Comparison of ENCODE assay signal across 37 cellular contexts in the genomic region with DNA sequence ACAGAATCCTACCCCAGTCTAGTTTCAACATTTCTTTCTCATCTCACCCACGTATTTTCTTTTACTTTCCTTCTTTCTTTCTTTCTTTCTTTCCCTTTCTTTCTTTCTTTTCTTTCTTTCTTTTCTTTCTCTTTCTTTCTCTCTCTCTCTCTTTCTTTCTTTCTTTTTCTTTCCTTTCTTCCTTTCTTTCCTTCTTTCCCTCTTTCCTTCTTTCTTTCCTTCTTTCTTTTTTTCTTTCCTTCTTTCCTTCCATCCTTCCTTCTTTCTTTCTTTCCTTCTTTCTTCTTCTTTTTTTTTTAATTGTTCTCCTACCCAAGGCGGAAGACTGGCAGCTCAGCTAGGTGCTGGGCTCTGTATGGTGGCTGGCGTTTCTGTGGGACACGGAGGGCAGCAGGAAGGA. TPM values are rescaled to one million over a fixed set of nuclear protein-coding genes. Genes with fewer than 3 reads are reported as not detected.
"Had no signal": no experiment of that assay in that cellular context is flagged by ENCODE, and none has a peak within 500 bp of the region (broad histone marks: within the 10 kb centered on the region; RNA-seq: fewer than 3 reads in every experiment).

No MANE protein-coding gene starts in this region.

- H3K27me3 ChIP-seq: ascending aorta, cardiac muscle cell had no signal

- FAIRE-seq: bronchial epithelial cell, colon, TTC549 had no signal

- H3K4me3 ChIP-seq: ascending aorta, cardiac muscle cell had no signal

- H3K27me3 Mint-ChIP-seq: activated CD4-positive, alpha-beta memory T cell treated with anti-CD3 and anti-CD28 coated beads, Interleukin-2, amount 10 ng/mL, durations not matched to agents 7 days and 5 days; activated CD4-positive, alpha-beta T cell treated with anti-CD3 and anti-CD28 coated beads for 36 hours; activated CD4-positive, alpha-beta T cell treated with anti-CD3 and anti-CD28 coated beads, Interleukin-2, amount 10 ng/mL, durations not matched to agents 7 days and 5 days; activated CD8-positive, alpha-beta memory T cell treated with anti-CD3 and anti-CD28 coated beads, Interleukin-2, amount 10 ng/mL, durations not matched to agents 7 days and 5 days; activated naive CD8-positive, alpha-beta T cell; central memory CD8-positive, alpha-beta T cell had no signal

- H3K36me3 Mint-ChIP-seq: activated CD8-positive, alpha-beta memory T cell treated with anti-CD3 and anti-CD28 coated beads, Interleukin-2, amount 10 ng/mL, durations not matched to agents 7 days and 5 days; activated naive CD4-positive, alpha-beta T cell treated with anti-CD3 and anti-CD28 coated beads, Interleukin-2, amount 10 ng/mL, durations not matched to agents 7 days and 5 days; activated naive CD4-positive, alpha-beta T cell treated with anti-CD3 and anti-CD28 coated beads, Interleukin-2, amount 50 U/mL, for 24 hours; activated naive CD8-positive, alpha-beta T cell; activated naive CD8-positive, alpha-beta T cell treated with anti-CD3 and anti-CD28 coated beads, Interleukin-2, amount 10 ng/mL, durations not matched to agents 7 days and 5 days; brain; T-cell had no signal

- H3K27ac Mint-ChIP-seq: activated CD4-positive, alpha-beta memory T cell treated with anti-CD3 and anti-CD28 coated beads, Interleukin-2, amount 10 ng/mL, durations not matched to agents 7 days and 5 days; activated CD4-positive, alpha-beta T cell treated with anti-CD3 and anti-CD28 coated beads for 36 hours; activated CD4-positive, alpha-beta T cell treated with anti-CD3 and anti-CD28 coated beads, Interleukin-2, amount 10 ng/mL, durations not matched to agents 7 days and 5 days; activated CD8-positive, alpha-beta memory T cell treated with anti-CD3 and anti-CD28 coated beads, Interleukin-2, amount 10 ng/mL, durations not matched to agents 7 days and 5 days; activated CD8-positive, alpha-beta T cell treated with anti-CD3 and anti-CD28 coated beads, Interleukin-2, amount 10 ng/mL, durations not matched to agents 7 days and 5 days; activated naive CD4-positive, alpha-beta T cell treated with anti-CD3 and anti-CD28 coated beads, Interleukin-2, amount 10 ng/mL, durations not matched to agents 7 days and 5 days; activated naive CD4-positive, alpha-beta T cell treated with anti-CD3 and anti-CD28 coated beads, Interleukin-2, amount 50 U/mL, for 24 hours; activated naive CD8-positive, alpha-beta T cell; activated naive CD8-positive, alpha-beta T cell treated with anti-CD3 and anti-CD28 coated beads, Interleukin-2, amount 10 ng/mL, durations not matched to agents 7 days and 5 days; activated naive CD8-positive, alpha-beta T cell treated with anti-CD3 and anti-CD28 coated beads, Interleukin-2, amount 50 U/mL, for 24 hours; activated T-helper 17 cell treated with anti-CD3 and anti-CD28 coated beads, Interleukin-2, amount 50 U/mL, for 72 hours; brain; T-cell; T-helper 2 cell treated with Interferon-gamma antibody and Interleukin-4, amounts not matched to agents 5 μg/mL and 100 μg/mL, for 36 hours had no signal

- H3K36me3 ChIP-seq: ascending aorta, cardiac muscle cell had no signal

- H3K4me1 Mint-ChIP-seq: activated CD4-positive, alpha-beta memory T cell treated with anti-CD3 and anti-CD28 coated beads, Interleukin-2, amount 10 ng/mL, durations not matched to agents 7 days and 5 days; activated CD4-positive, alpha-beta T cell treated with anti-CD3 and anti-CD28 coated beads, Interleukin-2, amount 10 ng/mL, durations not matched to agents 7 days and 5 days; activated CD8-positive, alpha-beta memory T cell treated with anti-CD3 and anti-CD28 coated beads, Interleukin-2, amount 10 ng/mL, durations not matched to agents 7 days and 5 days; activated naive CD4-positive, alpha-beta T cell treated with anti-CD3 and anti-CD28 coated beads, Interleukin-2, amount 10 ng/mL, durations not matched to agents 7 days and 5 days; activated naive CD4-positive, alpha-beta T cell treated with anti-CD3 and anti-CD28 coated beads, Interleukin-2, amount 50 U/mL, for 24 hours; activated T-helper 17 cell treated with anti-CD3 and anti-CD28 coated beads, Interleukin-2, amount 50 U/mL, for 72 hours; brain; central memory CD8-positive, alpha-beta T cell; T-cell had no signal

- ATAC-seq: activated CD4-positive, alpha-beta T cell treated with anti-CD3 and anti-CD28 coated beads for 36 hours; activated CD4-positive, CD25-positive, alpha-beta regulatory T cell treated with anti-CD3 and anti-CD28 coated beads, Interleukin-2, amount 50 U/mL, for 24 hours; activated CD8-positive, alpha-beta memory T cell treated with anti-CD3 and anti-CD28 coated beads, Interleukin-2, amount 10 ng/mL, durations not matched to agents 7 days and 5 days; activated CD8-positive, alpha-beta T cell treated with anti-CD3 and anti-CD28 coated beads, Interleukin-2, amount 10 ng/mL, durations not matched to agents 7 days and 5 days; activated naive CD8-positive, alpha-beta T cell treated with anti-CD3 and anti-CD28 coated beads, Interleukin-2, amount 50 U/mL, for 24 hours; activated T-cell treated with anti-CD3 and anti-CD28 coated beads, Interleukin-2, amount 50 U/mL, for 4 hours; activated T-helper 17 cell treated with anti-CD3 and anti-CD28 coated beads, Interleukin-2, amount 50 U/mL, for 72 hours; T-cell had no signal

- H3K4me3 Mint-ChIP-seq: activated CD4-positive, alpha-beta memory T cell treated with anti-CD3 and anti-CD28 coated beads, Interleukin-2, amount 10 ng/mL, durations not matched to agents 7 days and 5 days; activated CD4-positive, alpha-beta T cell treated with anti-CD3 and anti-CD28 coated beads for 36 hours; activated CD4-positive, alpha-beta T cell treated with anti-CD3 and anti-CD28 coated beads, Interleukin-2, amount 10 ng/mL, durations not matched to agents 7 days and 5 days; activated CD8-positive, alpha-beta memory T cell treated with anti-CD3 and anti-CD28 coated beads, Interleukin-2, amount 10 ng/mL, durations not matched to agents 7 days and 5 days; activated CD8-positive, alpha-beta T cell treated with anti-CD3 and anti-CD28 coated beads, Interleukin-2, amount 10 ng/mL, durations not matched to agents 7 days and 5 days; activated naive CD4-positive, alpha-beta T cell treated with anti-CD3 and anti-CD28 coated beads, Interleukin-2, amount 10 ng/mL, durations not matched to agents 7 days and 5 days; activated naive CD4-positive, alpha-beta T cell treated with anti-CD3 and anti-CD28 coated beads, Interleukin-2, amount 50 U/mL, for 24 hours; activated naive CD8-positive, alpha-beta T cell; activated naive CD8-positive, alpha-beta T cell treated with anti-CD3 and anti-CD28 coated beads, Interleukin-2, amount 10 ng/mL, durations not matched to agents 7 days and 5 days; activated naive CD8-positive, alpha-beta T cell treated with anti-CD3 and anti-CD28 coated beads, Interleukin-2, amount 50 U/mL, for 24 hours; activated T-cell treated with anti-CD3 and anti-CD28 coated beads, Interleukin-2, amount 50 U/mL, for 4 hours; activated T-helper 17 cell treated with anti-CD3 and anti-CD28 coated beads, Interleukin-2, amount 50 U/mL, for 72 hours; brain; central memory CD8-positive, alpha-beta T cell; T-cell; T-helper 2 cell treated with Interferon-gamma antibody and Interleukin-4, amounts not matched to agents 5 μg/mL and 100 μg/mL, for 36 hours had no signal

- H3K27ac ChIP-seq: ascending aorta, cardiac muscle cell, VCaP had no signal

- H3K4me1 ChIP-seq: ascending aorta had no signal

- DNase-seq: activated CD4-positive, alpha-beta memory T cell treated with anti-CD3 and anti-CD28 coated beads, Interleukin-2, amount 10 ng/mL, durations not matched to agents 7 days and 5 days; activated CD4-positive, alpha-beta T cell treated with anti-CD3 and anti-CD28 coated beads for 1 hour; activated CD4-positive, alpha-beta T cell treated with anti-CD3 and anti-CD28 coated beads for 36 hours; activated CD4-positive, alpha-beta T cell treated with anti-CD3 and anti-CD28 coated beads, Interleukin-2, amount 10 ng/mL, durations not matched to agents 7 days and 5 days; activated CD4-positive, alpha-beta T cell treated with anti-CD3 and anti-CD28 coated beads, Interleukin-2, amount 50 U/mL, for 48 hours; activated CD4-positive, CD25-positive, alpha-beta regulatory T cell; activated CD8-positive, alpha-beta memory T cell treated with anti-CD3 and anti-CD28 coated beads for 24 hours; activated CD8-positive, alpha-beta memory T cell treated with anti-CD3 and anti-CD28 coated beads, Interleukin-2, amount 10 ng/mL, durations not matched to agents 7 days and 5 days; activated CD8-positive, alpha-beta memory T cell treated with anti-CD3 and anti-CD28 coated beads, Interleukin-2, amount 50 U/mL, for 48 hours; activated CD8-positive, alpha-beta T cell treated with anti-CD3 and anti-CD28 coated beads, Interleukin-2, amount 10 ng/mL, durations not matched to agents 7 days and 5 days; activated effector memory CD4-positive, alpha-beta T cell treated with Interleukin-2 at 50 U/mL for 16 hours; activated gamma-delta T cell; activated naive CD4-positive, alpha-beta T cell treated with anti-CD3 and anti-CD28 coated beads, Interleukin-2, amount 10 ng/mL, durations not matched to agents 7 days and 5 days; activated naive CD4-positive, alpha-beta T cell treated with Interleukin-2 at 50 U/mL for 16 hours; activated naive CD8-positive, alpha-beta T cell treated with anti-CD3 and anti-CD28 coated beads, Interleukin-2, amount 10 ng/mL, durations not matched to agents 7 days and 5 days; activated naive CD8-positive, alpha-beta T cell treated with anti-CD3 and anti-CD28 coated beads, Interleukin-2, amount 50 U/mL, for 24 hours; activated T-cell treated with anti-CD3 and anti-CD28 coated beads, Interleukin-2, amount 50 U/mL, for 4 hours; amygdala; anterior cingulate cortex; caudate nucleus; cortex of kidney; T-cell; T-helper 2 cell; T-helper 9 cell had no signal

- H3K9me3 ChIP-seq: ascending aorta had no signal

- H3K9me3 Mint-ChIP-seq: activated CD4-positive, alpha-beta memory T cell treated with anti-CD3 and anti-CD28 coated beads, Interleukin-2, amount 10 ng/mL, durations not matched to agents 7 days and 5 days; activated CD4-positive, alpha-beta T cell treated with anti-CD3 and anti-CD28 coated beads, Interleukin-2, amount 10 ng/mL, durations not matched to agents 7 days and 5 days; activated naive CD4-positive, alpha-beta T cell treated with anti-CD3 and anti-CD28 coated beads, Interleukin-2, amount 10 ng/mL, durations not matched to agents 7 days and 5 days; activated naive CD4-positive, alpha-beta T cell treated with anti-CD3 and anti-CD28 coated beads, Interleukin-2, amount 50 U/mL, for 24 hours; activated naive CD8-positive, alpha-beta T cell treated with anti-CD3 and anti-CD28 coated beads, Interleukin-2, amount 10 ng/mL, durations not matched to agents 7 days and 5 days; activated naive CD8-positive, alpha-beta T cell treated with anti-CD3 and anti-CD28 coated beads, Interleukin-2, amount 50 U/mL, for 24 hours; activated T-cell treated with anti-CD3 and anti-CD28 coated beads, Interleukin-2, amount 50 U/mL, for 4 hours; activated T-helper 17 cell treated with anti-CD3 and anti-CD28 coated beads, Interleukin-2, amount 50 U/mL, for 72 hours; central memory CD8-positive, alpha-beta T cell; T-cell; T-helper 2 cell treated with Interferon-gamma antibody and Interleukin-4, amounts not matched to agents 5 μg/mL and 100 μg/mL, for 36 hours had no signal

RNA-seq across cellular contexts. Expression of a gene that starts 55.0 kb away (rescaled TPM):
- total RNA-seq: activated CD4-positive, alpha-beta memory T cell treated with anti-CD3 and anti-CD28 coated beads, Interleukin-2, amount 10 ng/mL, durations not matched to agents 7 days and 5 days; activated CD8-positive, alpha-beta T cell treated with anti-CD3 and anti-CD28 coated beads, Interleukin-2, amount 10 ng/mL, durations not matched to agents 7 days and 5 days; activated naive CD8-positive, alpha-beta T cell treated with anti-CD3 and anti-CD28 coated beads, Interleukin-2, amount 10 ng/mL, durations not matched to agents 7 days and 5 days; activated T-helper 17 cell treated with anti-CD3 and anti-CD28 coated beads, Interleukin-2, amount 50 U/mL, for 72 hours; bronchial epithelial cell had no signal
